ENCODE assay signal across 10 cellular contexts in genomic region chr2:21999522-21999921, GRCh38.
"Had no signal": no experiment of that assay in that cellular context is flagged by ENCODE, and none has a peak within 500 bp of the region (broad histone marks: within the 10 kb centered on the region; RNA-seq: fewer than 3 reads in every experiment).

No MANE protein-coding gene starts in this region.

- H3K4me2 ChIP-seq: GM23338 had no signal

- H3K36me3 ChIP-seq: HAP-1 had no signal

- DNase-seq: GM23248, GOT3, H7, H9, HCEC 1CT, HFFc6 had no signal

- H2AFZ ChIP-seq: GM23248, GM23338 had no signal

- H3K9me3 ChIP-seq: HAP-1 had no signal

- H3K27ac ChIP-seq: GM23248 had no signal

- H3K4me1 ChIP-seq: HAP-1 had no signal

- H3K9ac ChIP-seq: GM23248 had no signal

- ATAC-seq: GM23338, HCT116 had no signal

- FAIRE-seq: H54 had no signal

- H3K4me3 ChIP-seq: GM23248, GM23338, HAP-1 had no signal
